ENCODE assay signal across 8 cellular contexts in the genomic region with DNA sequence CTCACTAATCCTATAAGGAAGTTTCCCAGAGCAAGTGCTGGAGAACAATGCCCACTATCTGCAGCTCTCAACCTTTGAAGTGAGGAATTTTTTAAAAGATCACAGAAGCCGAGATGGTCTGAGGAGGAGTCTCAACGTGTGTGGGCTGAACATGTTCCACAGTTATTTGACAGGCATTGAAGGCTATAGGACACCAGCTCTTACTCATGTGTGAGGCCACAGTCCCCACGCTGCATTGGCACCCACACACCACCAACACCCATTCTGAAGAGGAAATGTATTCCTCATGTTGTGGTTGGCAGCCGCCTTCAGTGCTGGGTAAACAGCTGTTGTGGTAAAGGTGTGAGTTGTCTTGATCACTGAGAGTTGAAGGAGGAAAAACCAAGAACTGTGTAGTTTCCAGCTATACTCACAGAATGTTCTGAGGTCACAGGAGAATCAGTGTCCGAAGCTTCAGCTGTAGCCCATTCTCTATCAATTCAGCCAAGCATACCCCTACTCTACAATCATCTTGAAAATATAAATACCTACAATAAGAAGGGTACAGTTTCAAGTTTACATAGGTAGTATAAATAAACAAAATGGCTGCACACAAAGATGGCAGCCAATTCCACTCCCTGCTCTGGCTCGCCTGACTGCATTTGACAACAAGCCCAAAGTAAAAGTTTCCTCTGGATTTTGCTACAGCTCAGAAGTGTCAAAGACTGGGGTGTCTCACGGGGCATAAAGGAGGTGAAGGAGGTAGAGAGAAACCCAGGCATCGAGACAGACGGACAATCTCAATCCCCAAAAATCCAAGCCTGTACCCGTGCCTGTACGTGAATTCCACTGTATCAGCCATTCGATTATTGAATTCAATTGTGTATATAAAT. TPM values are rescaled to one million over a fixed set of nuclear protein-coding genes. Genes with fewer than 3 reads are reported as not detected.
DNase-seq lines count a peak whose midpoint lies in the region; ATAC-seq and TF ChIP-seq lines count a peak whose summit lies in the region.

No MANE protein-coding gene starts in this region.

- no peaks in the 10 kb centered on the region for H3K79me2 ChIP-seq in SK-N-SH (ENCODE audit: insufficient read depth)

- CTCF ChIA-PET in SK-N-SH (lab: Yijun Ruan, JAX), result interaction anchor here (1.2 kb wide), 1 partner anchor 25 kb away, joined by 3 read pairs; no protein-coding TSS in a partner anchor

- no peaks in the 10 kb centered on the region for H3F3A ChIP-seq in SK-N-SH (replicated peaks; ENCODE audit: insufficient read depth)

- H3K4me3 ChIP-seq in SK-N-SH (ENCODE audit: low read depth in 2 of 2, low read length in 1 of 2), result no peak overlapping the region

- H3K4me1 ChIP-seq in SK-N-SH (ENCODE audit: control insufficient read depth in 1 of 2, insufficient read depth in 2 of 2, low read depth in 1 of 2, low read length in 1 of 2), result no peaks in the 10 kb centered on the region; a peak in 1 of 4 replicates

- no peaks in the 10 kb centered on the region for H3K36me3 ChIP-seq in SK-N-SH (replicated peaks in 1 of 2; ENCODE audit: control insufficient read depth in 1 of 2, insufficient read depth in 2 of 2, low read length in 1 of 2)

- POLR2A ChIA-PET in SK-N-SH (lab: Yijun Ruan, JAX), result no interaction called here

- no peaks in the 10 kb centered on the region for H3K27me3 ChIP-seq in SK-N-SH (ENCODE audit: insufficient read depth)

- TF ChIP-seq EP300 in SK-N-SH (IDR thresholded peaks at IDR 0.05; ENCODE audit: borderline replicate concordance in 1 of 2, low read depth in 1 of 2, low read length in 1 of 2), result no peak

- no peaks in the 10 kb centered on the region for H3K9me3 ChIP-seq in SK-N-SH

- TF ChIP-seq CTCF in SK-N-SH (IDR thresholded peaks at IDR 0.05), result no peak

- no peak overlapping the region for H3K4me2 ChIP-seq in SK-N-SH

- no peak overlapping the region for H2AFZ ChIP-seq in SK-N-SH (ENCODE audit: low read depth)

- TF ChIP-seq RAD21 in SK-N-SH (IDR thresholded peaks at IDR 0.05; ENCODE audit: low read length), result no peak

- WGBS in SK-N-SH (ENCODE audit: low lambda C conversion rate), result 94% methylated on average over 11 of the region's 12 CpGs

- no peaks in the 10 kb centered on the region for H4K20me1 ChIP-seq in SK-N-SH (ENCODE audit: insufficient read depth)

- H3K9ac ChIP-seq in SK-N-SH, result no peak overlapping the region

- peak; percentile 93 for ATAC-seq in GM19328 (IDR thresholded peaks at IDR 0.05; ENCODE audit: unreplicated experiment)
- peak; percentile 92 for ATAC-seq in HG03196 (IDR thresholded peaks at IDR 0.05; ENCODE audit: unreplicated experiment)

- peak; percentile 87 for DNase-seq in activated CD8-positive, alpha-beta memory T cell treated with anti-CD3 and anti-CD28 coated beads for 24 hours
- peak; percentile 46 for DNase-seq in left kidney (ENCODE audit: low read depth, low spot score)
- peak; percentile 37 to 78 (median 62) for DNase-seq in stimulated activated naive CD4-positive, alpha-beta T cell (lab: John Stamatoyannopoulos, UW)
- DNase-seq in SK-N-SH, result no peak
- no peak for DNase-seq in GDM1 (lab: John Stamatoyannopoulos, UW)
- no peak for DNase-seq in substantia nigra (lab: John Stamatoyannopoulos, UW)

- no peaks in the 10 kb centered on the region for H3K9me2 ChIP-seq in SK-N-SH

- H3K27ac ChIP-seq in SK-N-SH (ENCODE audit: low read depth in 2 of 2, low read length in 1 of 2), result no peak overlapping the region
- H3K27ac ChIP-seq in substantia nigra (ENCODE audit: low read depth, low read length, poor library complexity, severe bottlenecking), result no peak overlapping the region

TF ChIP-seq in SK-N-SH, 30 proteins besides CTCF, POLR2A, EP300 and RAD21:
- no peak for TF ChIP-seq SMC3 (IDR thresholded peaks at IDR 0.05; ENCODE audit: low read depth, low read length)
- TF ChIP-seq FOSL2 (IDR thresholded peaks at IDR 0.05; ENCODE audit: borderline replicate concordance, low read depth), result no peak

RNA-seq across cellular contexts. Expression of gene CD226, which starts 12.1 kb away (rescaled TPM):
- 0.31 and 0.56 TPM in 2 replicates for polyA plus RNA-seq in SK-N-SH (2012; rRNA removed)
- 0.37 and 0.44 TPM in 2 replicates for polyA plus RNA-seq in SK-N-SH (2012; cell fraction: cytosol; rRNA removed)
- 0.65 and 1.1 TPM in 2 replicates for polyA plus RNA-seq in SK-N-SH (2012; cell fraction: nucleus; rRNA removed)

Comparison
In these comparisons a context has a peak if more than half of its experiments do, and no peak if none do; other contexts are left out.
1. DNase-seq: peak in activated CD8-positive, alpha-beta memory T cell treated with anti-CD3 and anti-CD28 coated beads for 24 hours (single experiment), left kidney (single experiment) and stimulated activated naive CD4-positive, alpha-beta T cell (6 of 6); none in SK-N-SH (single experiment), GDM1 (single experiment) and substantia nigra (0 of 49).